18 cellular contexts compared by ENCODE assay signal in the genomic region with DNA sequence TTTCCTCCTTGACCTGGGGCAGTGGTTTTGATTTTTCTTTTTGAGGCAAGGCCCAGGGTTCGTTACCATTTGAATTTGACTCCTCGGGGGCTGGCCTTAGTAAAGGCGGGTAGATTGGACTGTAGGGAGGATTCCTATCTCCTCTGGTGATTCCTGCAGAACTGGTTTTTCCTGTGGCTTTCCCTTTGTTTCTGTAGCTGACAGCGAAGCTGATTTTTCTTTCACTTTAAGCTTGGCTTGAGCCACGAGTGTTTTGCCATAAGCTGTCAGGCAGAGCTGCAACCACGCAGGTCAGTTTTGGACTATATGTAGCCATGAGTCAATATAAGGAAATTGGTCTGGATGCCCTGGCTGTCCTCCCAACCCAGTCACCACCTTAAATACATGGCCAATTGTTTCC. TPM values are rescaled to one million over a fixed set of nuclear protein-coding genes. Genes with fewer than 3 reads are reported as not detected.
A peak's percentile ranks its signal among the peaks of the same experiment; 100 is the strongest.
DNase-seq lines count a peak whose midpoint lies in the region; ATAC-seq lines count a peak whose summit lies in the region.
"Had no signal": no experiment of that assay in that cellular context is flagged by ENCODE, and none has a peak within 500 bp of the region (broad histone marks: within the 10 kb centered on the region; RNA-seq: fewer than 3 reads in every experiment).

No MANE protein-coding gene starts in this region.

- no peak overlapping the region for H3K4me3 Mint-ChIP-seq in effector memory CD8-positive, alpha-beta T cell
- no peak overlapping the region for H3K4me3 Mint-ChIP-seq in CD8-positive, alpha-beta memory T cell
- H3K4me3 Mint-ChIP-seq: stimulated activated memory B cell treated with anti-CD40 and anti-IgM and Interleukin-4, amounts not matched to agents 10 μg/mL and 1 μg/mL and 100 μg/mL, for 72 hours had no signal

- peak; percentile 39 for DNase-seq in DMS153 treated with DMSO at 0.1 percent for 48 hours (lab: John Stamatoyannopoulos, UW; ENCODE audit: unreplicated experiment)
- DNase-seq in NCI-H510A (lab: John Stamatoyannopoulos, UW) = peak; percentile 70
- DNase-seq in mucosa of gallbladder (ENCODE audit: low spot score) = peak; percentile 81
- no peak for DNase-seq in effector memory CD8-positive, alpha-beta T cell
- no peak for DNase-seq in CD8-positive, alpha-beta memory T cell
- DNase-seq: activated effector memory CD4-positive, alpha-beta T cell treated with Interleukin-2 at 50 U/mL for 16 hours; amygdala; Caco-2; KG1; kidney glomerular epithelial cell; NCI-H446; OCI-M1; ovary had no signal

- POLR2A ChIA-PET in CD8-positive, alpha-beta memory T cell (lab: Charles Lee) = no interaction called here

- H3K27me3 ChIP-seq in CD8-positive, alpha-beta memory T cell (ENCODE audit: insufficient read depth, low read length, poor library complexity, severe bottlenecking) = no peaks in the 10 kb centered on the region
- H3K27me3 ChIP-seq: ovary had no signal

- peak; percentile 72 for ATAC-seq in esophagus mucosa
- no peak for ATAC-seq in GM18858 (IDR thresholded peaks at IDR 0.05; ENCODE audit: unreplicated experiment)
- ATAC-seq in effector memory CD8-positive, alpha-beta T cell (replicated peaks) = no peak
- ATAC-seq in HG02798 (IDR thresholded peaks at IDR 0.05; ENCODE audit: poor library complexity, unreplicated experiment) = no peak
- ATAC-seq: stimulated activated memory B cell treated with anti-CD40 and anti-IgM and Interleukin-4, amounts not matched to agents 10 μg/mL and 1 μg/mL and 100 μg/mL, for 72 hours had no signal

- H3K4me3 ChIP-seq in CD8-positive, alpha-beta memory T cell (ENCODE audit: low read length) = no peak overlapping the region
- H3K4me3 ChIP-seq: ovary, smooth muscle cell had no signal

- peaks cover 27% of the 10 kb centered on the region for H3K9me3 ChIP-seq in CD8-positive, alpha-beta memory T cell (ENCODE audit: low read length)

- no peaks in the 10 kb centered on the region for H3K36me3 ChIP-seq in CD8-positive, alpha-beta memory T cell (ENCODE audit: insufficient read depth, low read length)
- H3K36me3 ChIP-seq: ovary had no signal

- no peaks in the 10 kb centered on the region for H3K36me3 Mint-ChIP-seq in effector memory CD8-positive, alpha-beta T cell (ENCODE audit: insufficient read depth)
- no peaks in the 10 kb centered on the region for H3K36me3 Mint-ChIP-seq in CD8-positive, alpha-beta memory T cell

- H3K4me1 ChIP-seq in CD8-positive, alpha-beta memory T cell (ENCODE audit: insufficient read depth, low read length) = no peaks in the 10 kb centered on the region
- H3K4me1 ChIP-seq: Caco-2 had no signal

- no peak overlapping the region for H3K27ac ChIP-seq in CD8-positive, alpha-beta memory T cell (ENCODE audit: low read depth, low read length)
- H3K27ac ChIP-seq: ovary had no signal

- no peaks in the 10 kb centered on the region for H3K27me3 Mint-ChIP-seq in effector memory CD8-positive, alpha-beta T cell
- H3K27me3 Mint-ChIP-seq in CD8-positive, alpha-beta memory T cell = no peaks in the 10 kb centered on the region
- H3K27me3 Mint-ChIP-seq: stimulated activated memory B cell treated with anti-CD40 and anti-IgM and Interleukin-4, amounts not matched to agents 10 μg/mL and 1 μg/mL and 100 μg/mL, for 72 hours had no signal

- CTCF ChIA-PET in CD8-positive, alpha-beta memory T cell (lab: Charles Lee) = interaction anchor here (1.7 kb wide), 1 partner anchor 11 kb away, joined by 4 read pairs; no protein-coding TSS in a partner anchor

- H3K27ac Mint-ChIP-seq in effector memory CD8-positive, alpha-beta T cell = no peak overlapping the region
- H3K27ac Mint-ChIP-seq in CD8-positive, alpha-beta memory T cell = no peak overlapping the region
- H3K27ac Mint-ChIP-seq: stimulated activated memory B cell treated with anti-CD40 and anti-IgM and Interleukin-4, amounts not matched to agents 10 μg/mL and 1 μg/mL and 100 μg/mL, for 72 hours had no signal

- peaks cover 9 to 33% of the 10 kb centered on the region in 2 donors for H3K9me3 Mint-ChIP-seq in effector memory CD8-positive, alpha-beta T cell
- H3K9me3 Mint-ChIP-seq in CD8-positive, alpha-beta memory T cell = peaks cover 40 to 75% (median 51%) of the 10 kb centered on the region in 5 donors

- peaks cover 0 to 2% of the 10 kb centered on the region in 2 donors for H3K4me1 Mint-ChIP-seq in effector memory CD8-positive, alpha-beta T cell (ENCODE audit: low read depth in 2 of 2)
- H3K4me1 Mint-ChIP-seq in CD8-positive, alpha-beta memory T cell = no peaks in the 10 kb centered on the region
- H3K4me1 Mint-ChIP-seq: stimulated activated memory B cell treated with anti-CD40 and anti-IgM and Interleukin-4, amounts not matched to agents 10 μg/mL and 1 μg/mL and 100 μg/mL, for 72 hours had no signal

RNA-seq across cellular contexts. Expression of gene KCNJ15, which starts 28.7 kb away (rescaled TPM):
- 15.5 TPM for total RNA-seq in esophagus mucosa
- total RNA-seq in mucosa of gallbladder = 158 TPM
- total RNA-seq in CD8-positive, alpha-beta memory T cell = not detected
- polyA plus RNA-seq in CD8-positive, alpha-beta memory T cell = not detected
- total RNA-seq: Caco-2 had no signal

Comparison
In these comparisons a context has a peak if more than half of its experiments do, and no peak if none do; other contexts are left out.
1. DNase-seq: peak in DMS153 treated with DMSO at 0.1 percent for 48 hours (single experiment), NCI-H510A (single experiment) and mucosa of gallbladder (single experiment); none in effector memory CD8-positive, alpha-beta T cell (0 of 3) and CD8-positive, alpha-beta memory T cell (0 of 5).
2. RNA of gene KCNJ15, which starts 28.7 kb away (total RNA-seq): 158 TPM in mucosa of gallbladder (single experiment) and 15.5 TPM in esophagus mucosa (single experiment); not detected in CD8-positive, alpha-beta memory T cell; every median in the first group is over 10 times any median in the second.